ENCODE assay signal across 1 cellular context in the genomic region with DNA sequence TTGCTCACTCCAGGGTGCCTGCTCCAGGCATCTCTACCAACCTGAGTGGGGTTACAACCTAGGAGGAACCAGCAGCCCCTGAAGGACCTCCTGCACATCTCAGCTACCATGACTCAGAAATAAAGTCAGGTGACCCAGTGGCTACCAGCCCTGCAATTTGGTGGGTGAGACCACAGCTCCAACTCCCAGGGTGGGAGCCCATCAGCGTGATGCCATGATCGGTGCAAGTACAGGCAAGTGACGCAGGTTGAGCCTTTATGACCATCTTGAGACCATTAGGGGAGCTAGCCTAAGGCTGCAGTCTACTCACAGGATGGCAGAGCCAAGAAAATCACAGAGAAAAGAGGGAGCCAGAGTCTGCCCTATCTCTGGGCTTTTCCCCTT.
A peak's percentile ranks its signal among the peaks of the same experiment; 100 is the strongest.
TF ChIP-seq lines count a peak whose summit lies in the region.

No MANE protein-coding gene starts in this region.

TF ChIP-seq in HEK293, 187 proteins besides CTCF, POLR2A, EP300 and RAD21 (continued from another document):
- TF ChIP-seq, protein P1, sequence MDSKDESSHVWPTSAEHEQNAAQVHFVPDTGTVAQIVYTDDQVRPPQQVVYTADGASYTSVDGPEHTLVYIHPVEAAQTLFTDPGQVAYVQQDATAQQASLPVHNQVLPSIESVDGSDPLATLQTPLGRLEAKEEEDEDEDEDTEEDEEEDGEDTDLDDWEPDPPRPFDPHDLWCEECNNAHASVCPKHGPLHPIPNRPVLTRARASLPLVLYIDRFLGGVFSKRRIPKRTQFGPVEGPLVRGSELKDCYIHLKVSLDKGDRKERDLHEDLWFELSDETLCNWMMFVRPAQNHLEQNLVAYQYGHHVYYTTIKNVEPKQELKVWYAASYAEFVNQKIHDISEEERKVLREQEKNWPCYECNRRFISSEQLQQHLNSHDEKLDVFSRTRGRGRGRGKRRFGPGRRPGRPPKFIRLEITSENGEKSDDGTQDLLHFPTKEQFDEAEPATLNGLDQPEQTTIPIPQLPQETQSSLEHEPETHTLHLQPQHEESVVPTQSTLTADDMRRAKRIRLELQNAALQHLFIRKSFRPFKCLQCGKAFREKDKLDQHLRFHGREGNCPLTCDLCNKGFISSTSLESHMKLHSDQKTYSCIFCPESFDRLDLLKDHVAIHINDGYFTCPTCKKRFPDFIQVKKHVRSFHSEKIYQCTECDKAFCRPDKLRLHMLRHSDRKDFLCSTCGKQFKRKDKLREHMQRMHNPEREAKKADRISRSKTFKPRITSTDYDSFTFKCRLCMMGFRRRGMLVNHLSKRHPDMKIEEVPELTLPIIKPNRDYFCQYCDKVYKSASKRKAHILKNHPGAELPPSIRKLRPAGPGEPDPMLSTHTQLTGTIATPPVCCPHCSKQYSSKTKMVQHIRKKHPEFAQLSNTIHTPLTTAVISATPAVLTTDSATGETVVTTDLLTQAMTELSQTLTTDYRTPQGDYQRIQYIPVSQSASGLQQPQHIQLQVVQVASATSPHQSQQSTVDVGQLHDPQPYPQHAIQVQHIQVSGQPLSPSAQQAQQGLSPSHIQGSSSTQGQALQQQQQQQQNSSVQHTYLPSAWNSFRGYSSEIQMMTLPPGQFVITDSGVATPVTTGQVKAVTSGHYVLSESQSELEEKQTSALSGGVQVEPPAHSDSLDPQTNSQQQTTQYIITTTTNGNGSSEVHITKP (tag by site-specific recombination; IDR thresholded peaks at IDR 0.05), result peak; percentile 87
- TF ChIP-seq PRDM1 (tag by site-specific recombination; IDR thresholded peaks at IDR 0.05) (no peak), ZNF354C (tag by site-specific recombination; IDR thresholded peaks at IDR 0.05; ENCODE audit: borderline replicate concordance, low read depth) (no peak), ZNF335 (tag by site-specific recombination; conservative IDR thresholded peaks at IDR 0.05) (no peak), KLF8 (tag by site-specific recombination; IDR thresholded peaks at IDR 0.05) (no peak), ZNF837 (tag by site-specific recombination; IDR thresholded peaks at IDR 0.05) (no peak), KLF9 (tag by site-specific recombination; IDR thresholded peaks at IDR 0.05; ENCODE audit: low read depth) (no peak)
